1 cellular context compared by ENCODE assay signal in genomic region chr1:84737572-84737971, GRCh38.
TF ChIP-seq lines count a peak whose summit lies in the region.

No MANE protein-coding gene starts in this region.

TF ChIP-seq in K562, 482 proteins besides CTCF, POLR2A, EP300 and RAD21:
- no peak for TF ChIP-seq ZFX (CRISPR knock-in tag; IDR thresholded peaks at IDR 0.05)
- no peak for TF ChIP-seq RBM39 (optimal IDR thresholded peaks at IDR 0.05; ENCODE audit: low read depth, low read length)
- no peak for TF ChIP-seq ZNF12 (CRISPR knock-in tag; IDR thresholded peaks at IDR 0.05)
- peak; percentile 97 for TF ChIP-seq ZNF57 (CRISPR knock-in tag; IDR thresholded peaks at IDR 0.05)
- TF ChIP-seq ATF6 (CRISPR knock-in tag; IDR thresholded peaks at IDR 0.05) = no peak
- peak; percentile 35 for TF ChIP-seq MEIS2 (IDR thresholded peaks at IDR 0.05; ENCODE audit: partially characterized antibody)
